8 cellular contexts compared by ENCODE assay signal in the genomic region with DNA sequence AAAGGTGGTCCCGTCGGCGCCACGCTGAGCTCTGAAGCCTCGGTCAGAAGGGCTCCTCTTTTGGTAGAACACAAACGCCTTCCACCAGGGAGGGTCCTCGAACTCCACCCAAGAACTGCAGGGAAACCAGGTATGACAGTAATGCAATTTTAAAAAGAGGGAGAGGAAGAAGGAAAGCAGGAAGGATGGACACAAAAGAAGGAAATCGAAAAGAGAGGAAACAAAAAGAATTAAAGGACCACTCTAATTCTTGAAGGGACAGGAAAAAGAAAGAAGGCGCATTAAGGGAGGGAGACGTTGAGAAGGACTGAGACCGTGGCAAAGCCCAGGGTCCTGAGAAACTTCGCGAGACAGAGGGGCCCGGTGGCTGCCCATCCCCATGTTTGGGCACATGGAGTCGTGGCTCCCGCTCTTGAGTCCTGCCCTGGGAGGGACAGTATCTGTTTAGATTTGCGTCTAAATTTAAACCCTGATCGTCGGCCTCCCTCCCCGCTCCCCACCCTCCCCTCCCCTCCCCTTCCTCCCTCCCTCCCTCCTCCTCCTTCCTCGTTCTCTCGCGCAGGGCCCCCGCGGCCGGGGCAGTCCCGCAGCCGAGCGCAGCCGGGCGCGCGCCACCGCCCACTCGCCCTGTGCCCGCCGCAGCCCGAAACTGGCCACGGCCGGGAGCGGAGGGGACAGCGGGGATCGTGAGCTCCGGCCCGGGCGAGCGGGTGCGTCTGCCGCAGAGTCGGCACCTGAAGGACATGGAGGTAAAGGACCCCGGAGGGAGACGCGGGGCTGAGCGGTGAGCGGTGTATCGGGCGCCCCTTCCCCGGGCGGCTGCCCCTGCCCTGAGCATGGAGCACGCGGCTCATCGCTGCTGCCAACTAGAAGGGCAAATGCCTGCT. TPM values are rescaled to one million over a fixed set of nuclear protein-coding genes. Genes with fewer than 3 reads are reported as not detected.
A peak's percentile ranks its signal among the peaks of the same experiment; 100 is the strongest.
DNase-seq lines count a peak whose midpoint lies in the region; ATAC-seq, FAIRE-seq and TF ChIP-seq lines count a peak whose summit lies in the region.

Gene RCSD1 (plus strand): TSS at position 552 of the 887 bp plus-strand sequence. CDS start 192 bp downstream, at position 744.

- peaks cover 30% of the 10 kb centered on the region for H3K27me3 ChIP-seq in BJ (ENCODE audit: control insufficient read depth, insufficient read depth, low read length)
- no peaks in the 10 kb centered on the region for H3K27me3 ChIP-seq in body of pancreas

- TF ChIP-seq CTCF in BJ (IDR thresholded peaks at IDR 0.05; ENCODE audit: insufficient read depth, low read depth, low read length) (no peak), HFFc6 (IDR thresholded peaks at IDR 0.05) (no peak), body of pancreas (IDR thresholded peaks at IDR 0.05) (no peak), kidney (IDR thresholded peaks at IDR 0.05; ENCODE audit: borderline replicate concordance, extremely low read depth, insufficient read depth) (no peak)

- H3K9me3 Mint-ChIP-seq in HFFc6 = no peaks in the 10 kb centered on the region
- H3K9me3 Mint-ChIP-seq in T-helper 1 cell treated with Interleukin-12 subunit alpha and Interleukin-12 subunit beta and Interleukin-4 antibody, amounts not matched to agents 30 μg/mL and 1 μg/mL, for 36 hours = peaks cover 11% of the 10 kb centered on the region

- peaks cover 49% of the 10 kb centered on the region for H3K27me3 Mint-ChIP-seq in HFFc6 (ENCODE audit: insufficient read depth)
- H3K27me3 Mint-ChIP-seq in T-helper 1 cell treated with Interleukin-12 subunit alpha and Interleukin-12 subunit beta and Interleukin-4 antibody, amounts not matched to agents 30 μg/mL and 1 μg/mL, for 36 hours (ENCODE audit: low read depth) = no peaks in the 10 kb centered on the region

- peaks cover 12% of the 10 kb centered on the region for H3K4me1 Mint-ChIP-seq in HFFc6 (ENCODE audit: low read depth)
- peaks cover 75% of the 10 kb centered on the region for H3K4me1 Mint-ChIP-seq in T-helper 1 cell treated with Interleukin-12 subunit alpha and Interleukin-12 subunit beta and Interleukin-4 antibody, amounts not matched to agents 30 μg/mL and 1 μg/mL, for 36 hours (ENCODE audit: low read depth)

- intact Hi-C loops in body of pancreas (cut with DNase I) (no loop called here), kidney (cut with DNase I) (no loop called here)

- CTCF ChIA-PET in BJ (lab: Yijun Ruan, JAX) = interaction anchor here (1.3 kb wide), 1 partner anchor 58 kb away, joined by 3 read pairs; no protein-coding TSS in a partner anchor

- ATAC-seq in body of pancreas = peak; percentile 64

- H3K4me1 ChIP-seq in body of pancreas (peaks cover 4% of the 10 kb centered on the region), kidney (ENCODE audit: control insufficient read depth in 1 of 2, insufficient read depth in 1 of 2, low read depth in 1 of 2, low read length in 2 of 2) (peaks cover 0 to 10% of the 10 kb centered on the region in 2 donors)

- no peak within 1 kb of the TSS for H3K27ac Mint-ChIP-seq in HFFc6
- H3K27ac Mint-ChIP-seq in T-helper 1 cell treated with Interleukin-12 subunit alpha and Interleukin-12 subunit beta and Interleukin-4 antibody, amounts not matched to agents 30 μg/mL and 1 μg/mL, for 36 hours = peak within 1 kb of the TSS; percentile 92

- H3K9ac ChIP-seq in kidney (ENCODE audit: low read length in 2 of 2) = peak within 1 kb of the TSS in 1 of 2 donors; percentile 65

- H3K27ac ChIP-seq in body of pancreas (peak within 1 kb of the TSS in 2 of 4 donors; percentile 38 to 63), kidney (ENCODE audit: low read depth in 2 of 2, low read length in 2 of 2) (peak within 1 kb of the TSS; percentile 78)

- WGBS in body of pancreas, 2 donors = 11 to 33% methylated on average over 18 to 29 of the region's 62 CpGs

- FAIRE-seq in kidney (lab: Jason Lieb, UNC) = no peak

- H3K36me3 ChIP-seq in BJ (ENCODE audit: control insufficient read depth, insufficient read depth, low read length) = no peaks in the 10 kb centered on the region
- H3K36me3 ChIP-seq in body of pancreas (replicated peaks in 1 of 2; ENCODE audit: insufficient read depth in 1 of 2, low read depth in 2 of 2) = no peaks in the 10 kb centered on the region
- H3K36me3 ChIP-seq in kidney (ENCODE audit: control insufficient read depth in 1 of 2, insufficient read depth in 2 of 2, low read length in 2 of 2) = no peaks in the 10 kb centered on the region

- DNase-seq in BJ (ENCODE audit: low read depth) (no peak), HFFc6 (no peak), body of pancreas (peak in 1 of 4 donors; percentile 9), kidney (peak; percentile 84), globus pallidus (ENCODE audit: low spot score) (no peak), NCI-H446 treated with DMSO at 0.1 percent for 48 hours (lab: John Stamatoyannopoulos, UW) (no peak)
- DNase-seq in stimulated activated CD4-positive, alpha-beta T cell treated with anti-CD3 and anti-CD28 coated beads, Interleukin-2, amount 100 ng/mL, for 4 hours (ENCODE audit: low read depth) = peak; percentile 55

- H3K4me3 Mint-ChIP-seq in HFFc6 = peak within 1 kb of the TSS; percentile 29
- peak within 1 kb of the TSS; percentile 92 for H3K4me3 Mint-ChIP-seq in T-helper 1 cell treated with Interleukin-12 subunit alpha and Interleukin-12 subunit beta and Interleukin-4 antibody, amounts not matched to agents 30 μg/mL and 1 μg/mL, for 36 hours

- H3K36me3 Mint-ChIP-seq in HFFc6 (ENCODE audit: low read depth) = no peaks in the 10 kb centered on the region
- H3K36me3 Mint-ChIP-seq in T-helper 1 cell treated with Interleukin-12 subunit alpha and Interleukin-12 subunit beta and Interleukin-4 antibody, amounts not matched to agents 30 μg/mL and 1 μg/mL, for 36 hours (ENCODE audit: low read depth) = peaks cover 41% of the 10 kb centered on the region

- H3K4me3 ChIP-seq in BJ (ENCODE audit: low read depth, low read length) = peak within 1 kb of the TSS; percentile 31
- H3K4me3 ChIP-seq in body of pancreas = no peak within 1 kb of the TSS
- H3K4me3 ChIP-seq in kidney (ENCODE audit: low read length in 2 of 2) = peak within 1 kb of the TSS; percentile 63 to 64

- POLR2A ChIA-PET in BJ (lab: Charles Lee) = no interaction called here

- H3K9me3 ChIP-seq in body of pancreas (no peaks in the 10 kb centered on the region), kidney (ENCODE audit: control insufficient read depth in 1 of 2, low read length in 2 of 2) (no peaks in the 10 kb centered on the region)

- no peak for TF ChIP-seq POLR2A in body of pancreas (IDR thresholded peaks at IDR 0.05)

RNA-seq across cellular contexts. Expression of gene RCSD1, which starts in this region (rescaled TPM):
- not detected in 2 replicates for polyA plus RNA-seq in BJ (2011; rRNA removed)
- not detected in 2 replicates for polyA minus RNA-seq in BJ (2011; rRNA and poly(A)+ RNA removed)
- total RNA-seq in HFFc6 (2021; fragmentation: NEBNext Ultra II Directional; extraction: Animal tissue kit (Norgen Biotek cat#: 25700)) = not detected
- total RNA-seq in body of pancreas = 1 to 10 TPM; 4.7 to 5.6 TPM
- 18.3 TPM for total RNA-seq in kidney
- polyA plus RNA-seq in kidney (ENCODE audit: insufficient read depth, low read depth, low replicate concordance) = 3.9 TPM

Comparison
In these comparisons a context has a peak if more than half of its experiments do, and no peak if none do; other contexts are left out.
1. RNA of gene RCSD1 (total RNA-seq): 18.3 TPM in kidney (single experiment) and 4.7 to 5.6 TPM in body of pancreas; not detected in HFFc6; every median in the first group is over 4 times any median in the second.
2. DNase-seq: peak in kidney (single experiment) and stimulated activated CD4-positive, alpha-beta T cell treated with anti-CD3 and anti-CD28 coated beads, Interleukin-2, amount 100 ng/mL, for 4 hours (single experiment); none in BJ (single experiment), HFFc6 (single experiment), globus pallidus (single experiment) and NCI-H446 treated with DMSO at 0.1 percent for 48 hours (single experiment).
3. H3K4me3 ChIP-seq: peak in BJ (single experiment) and kidney (2 of 2); none in body of pancreas (0 of 2).